8 cellular contexts compared by ENCODE assay signal in the genomic region with DNA sequence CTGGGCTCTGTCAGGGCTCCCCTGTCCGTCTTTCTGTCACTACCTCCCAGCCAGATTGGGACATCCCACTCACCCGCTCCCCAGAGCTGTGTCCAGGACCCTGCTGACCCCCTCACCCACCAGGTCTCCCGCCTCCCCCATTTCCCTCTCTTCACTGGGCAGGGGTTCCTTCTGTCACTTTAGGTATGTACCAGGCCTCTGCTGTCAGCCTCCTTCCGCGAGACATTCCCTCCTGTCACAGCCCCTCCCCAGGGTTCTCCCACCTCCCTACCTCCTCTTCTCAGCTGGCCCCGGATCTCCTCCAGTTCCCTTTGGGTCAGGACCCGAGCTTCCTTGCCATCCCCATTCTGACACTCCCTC. TPM values are rescaled to one million over a fixed set of nuclear protein-coding genes. Genes with fewer than 3 reads are reported as not detected.
DNase-seq lines count a peak whose midpoint lies in the region; ATAC-seq, FAIRE-seq and TF ChIP-seq lines count a peak whose summit lies in the region.

No MANE protein-coding gene starts in this region.

- TF ChIP-seq RAD21 in SK-N-SH (IDR thresholded peaks at IDR 0.05; ENCODE audit: low read length) = no peak

- no peaks in the 10 kb centered on the region for H3K9me3 ChIP-seq in SK-N-SH
- no peaks in the 10 kb centered on the region for H3K9me3 ChIP-seq in keratinocyte (ENCODE audit: control insufficient read depth, low read depth, low read length)
- no peaks in the 10 kb centered on the region for H3K9me3 ChIP-seq in stomach smooth muscle (ENCODE audit: control insufficient read depth in 2 of 2, low read length in 2 of 2)

- H3K9me1 ChIP-seq in keratinocyte (ENCODE audit: control insufficient read depth, extremely low read depth, insufficient read depth, low read length) = peaks cover 2% of the 10 kb centered on the region

- H3K4me3 ChIP-seq in SK-N-SH (ENCODE audit: low read depth in 2 of 2, low read length in 1 of 2) (peak overlapping the region; percentile 74 to 87), keratinocyte (ENCODE audit: control insufficient read depth in 2 of 3, extremely low read depth in 1 of 3, insufficient read depth in 2 of 3, low read depth in 1 of 3, low read length in 3 of 3) (peak overlapping the region; percentile 85 to 88 (median 85)), stomach smooth muscle (ENCODE audit: low read length in 2 of 2) (peak overlapping the region; percentile 84 to 94)

- peak overlapping the region; percentile 97 for H3K4me2 ChIP-seq in SK-N-SH
- H3K4me2 ChIP-seq in keratinocyte (ENCODE audit: control insufficient read depth, extremely low read depth, insufficient read depth, low read depth, low read length) = peak overlapping the region; percentile 93

- H4K20me1 ChIP-seq in SK-N-SH (ENCODE audit: insufficient read depth) = no peaks in the 10 kb centered on the region
- no peaks in the 10 kb centered on the region for H4K20me1 ChIP-seq in keratinocyte (ENCODE audit: control insufficient read depth, extremely low read depth, insufficient read depth, low read length)

- H3K79me2 ChIP-seq in SK-N-SH (ENCODE audit: insufficient read depth) = peaks cover 32% of the 10 kb centered on the region
- peaks cover 23% of the 10 kb centered on the region for H3K79me2 ChIP-seq in keratinocyte (ENCODE audit: control insufficient read depth, insufficient read depth, low read length)

- H3K27me3 ChIP-seq in SK-N-SH (ENCODE audit: insufficient read depth) (no peaks in the 10 kb centered on the region), keratinocyte (ENCODE audit: control insufficient read depth, extremely low read depth, insufficient read depth, low read length) (no peaks in the 10 kb centered on the region), stomach smooth muscle (ENCODE audit: control insufficient read depth in 1 of 2, insufficient read depth in 2 of 2, low read length in 2 of 2) (no peaks in the 10 kb centered on the region)

- 2% methylated on average over 7 of the region's 7 CpGs for WGBS in SK-N-SH (ENCODE audit: low lambda C conversion rate)

- no peak for TF ChIP-seq EP300 in SK-N-SH (IDR thresholded peaks at IDR 0.05; ENCODE audit: borderline replicate concordance in 1 of 2, low read depth in 1 of 2, low read length in 1 of 2)

- DNase-seq in SK-N-SH = no peak
- no peak for DNase-seq in activated naive CD8-positive, alpha-beta T cell treated with anti-CD3 and anti-CD28 coated beads for 36 hours
- DNase-seq in keratinocyte (ENCODE audit: low read depth, low spot score) = no peak
- no peak for DNase-seq in GM20000 (ENCODE audit: low spot score)
- no peak for DNase-seq in COLO829 (ENCODE audit: low spot score)
- DNase-seq in NCI-H1105 treated with DMSO at 0.1 percent for 48 hours (lab: John Stamatoyannopoulos, UW) = no peak

- ATAC-seq in SK-N-SH treated with all-trans-retinoic acid at 6 μM for 48 hours = no peak

- H3K4me3 Mint-ChIP-seq in activated naive CD8-positive, alpha-beta T cell treated with anti-CD3 and anti-CD28 coated beads for 36 hours = peak overlapping the region; percentile 98

- peaks cover 13 to 22% of the 10 kb centered on the region in 2 experiments for H3K36me3 ChIP-seq in SK-N-SH (replicated peaks in 1 of 2; ENCODE audit: control insufficient read depth in 1 of 2, insufficient read depth in 2 of 2, low read length in 1 of 2)
- peaks cover 10 to 11% of the 10 kb centered on the region in 2 experiments for H3K36me3 ChIP-seq in keratinocyte (ENCODE audit: control insufficient read depth in 2 of 2, extremely low read depth in 1 of 2, insufficient read depth in 2 of 2, low read length in 2 of 2)
- H3K36me3 ChIP-seq in stomach smooth muscle (ENCODE audit: control insufficient read depth in 2 of 2, insufficient read depth in 2 of 2, low read length in 2 of 2) = peaks cover 7 to 13% of the 10 kb centered on the region in 2 donors

- H3K9ac ChIP-seq in SK-N-SH (peak overlapping the region; percentile 79), keratinocyte (ENCODE audit: control insufficient read depth, extremely low read depth, insufficient read depth, low read length) (peak overlapping the region; percentile 85), stomach smooth muscle (ENCODE audit: low read length in 2 of 2) (peak overlapping the region; percentile 88 to 90)

- H3K36me3 Mint-ChIP-seq in activated naive CD8-positive, alpha-beta T cell treated with anti-CD3 and anti-CD28 coated beads for 36 hours = peaks cover 39% of the 10 kb centered on the region

- H3K4me1 ChIP-seq in SK-N-SH (ENCODE audit: control insufficient read depth in 1 of 2, insufficient read depth in 2 of 2, low read depth in 1 of 2, low read length in 1 of 2) = peaks cover 16 to 20% of the 10 kb centered on the region in 2 experiments; a peak in 3 of 4 replicates
- H3K4me1 ChIP-seq in keratinocyte (ENCODE audit: control insufficient read depth, extremely low read depth, insufficient read depth, low read length) = peaks cover 20% of the 10 kb centered on the region
- H3K4me1 ChIP-seq in stomach smooth muscle (ENCODE audit: control insufficient read depth, insufficient read depth, low read length) = peaks cover 34% of the 10 kb centered on the region

- H3F3A ChIP-seq in SK-N-SH (replicated peaks; ENCODE audit: insufficient read depth) = peaks cover 3% of the 10 kb centered on the region

- H3K27ac ChIP-seq in SK-N-SH (ENCODE audit: low read depth in 2 of 2, low read length in 1 of 2) (peak overlapping the region in 1 of 2 experiments; percentile 73; a peak in 2 of 4 replicates), keratinocyte (ENCODE audit: control insufficient read depth, insufficient read depth, low read length) (peak overlapping the region; percentile 65), stomach smooth muscle (ENCODE audit: low read length) (peak overlapping the region; percentile 90)

- POLR2A ChIA-PET in SK-N-SH (lab: Yijun Ruan, JAX) = interaction anchor here (0.9 to 1.6 kb wide), 3 partner anchors 15 to 299 kb away, joined by 3 to 4 read pairs (median 3); partner anchors contain the start of gene EXOSC3

- H3K9me2 ChIP-seq in SK-N-SH = no peaks in the 10 kb centered on the region

- H3K9me3 Mint-ChIP-seq in activated naive CD8-positive, alpha-beta T cell treated with anti-CD3 and anti-CD28 coated beads for 36 hours = no peaks in the 10 kb centered on the region

- H3K27me3 Mint-ChIP-seq in activated naive CD8-positive, alpha-beta T cell treated with anti-CD3 and anti-CD28 coated beads for 36 hours = peaks cover 9% of the 10 kb centered on the region

- TF ChIP-seq CTCF in SK-N-SH (IDR thresholded peaks at IDR 0.05) (no peak), keratinocyte (optimal IDR thresholded peaks at IDR 0.05 in 1 of 3, IDR thresholded peaks at IDR 0.05 in 1 of 3, conservative IDR thresholded peaks at IDR 0.05 in 1 of 3; ENCODE audit: extremely low read depth in 1 of 3, insufficient read depth in 2 of 3, low read length in 3 of 3) (no peak), GM20000 (IDR thresholded peaks at IDR 0.05; ENCODE audit: extremely low read depth, missing control alignments) (no peak)

- H2AFZ ChIP-seq in SK-N-SH (ENCODE audit: low read depth) (peak overlapping the region; percentile 96; the same call in 1 of the 2 replicates), keratinocyte (ENCODE audit: control insufficient read depth, low read length) (peak overlapping the region; percentile 88)

- no peak for FAIRE-seq in keratinocyte (lab: Jason Lieb, UNC)

- dilution Hi-C loops in keratinocyte (cut with MboI; ENCODE audit: extremely low pct_ligation_motif_present, low sequenced_read_pairs) = loop anchor here (25.0 kb wide), 1 partner anchor 101 kb away; the partner anchor contains the start of genes FBXO10 and TOMM5

- CTCF ChIA-PET in SK-N-SH (lab: Yijun Ruan, JAX) = interaction anchor here (0.7 to 1.8 kb wide), 4 partner anchors 71 to 358 kb away, joined by 3 to 5 read pairs (median 3); partner anchors contain the start of gene TOMM5

- peaks cover 35% of the 10 kb centered on the region for H3K4me1 Mint-ChIP-seq in activated naive CD8-positive, alpha-beta T cell treated with anti-CD3 and anti-CD28 coated beads for 36 hours

- H3K27ac Mint-ChIP-seq in activated naive CD8-positive, alpha-beta T cell treated with anti-CD3 and anti-CD28 coated beads for 36 hours = peak overlapping the region; percentile 90

TF ChIP-seq in SK-N-SH, 30 proteins besides CTCF, POLR2A, EP300 and RAD21:
- TF ChIP-seq EZH2phosphoT487 (IDR thresholded peaks at IDR 0.05; ENCODE audit: borderline replicate concordance, low read depth) (no peak), JUND (IDR thresholded peaks at IDR 0.05) (no peak)
TF ChIP-seq in SK-N-SH: peak in this region for 0.

TF ChIP-seq in SK-N-SH treated with all-trans-retinoic acid at 6 μM for 48 hours, 23 proteins besides CTCF, POLR2A, EP300 and RAD21 (continues in another document):
- TF ChIP-seq ZC3H10 (CRISPR knock-in tag; IDR thresholded peaks at IDR 0.05) = no peak
- no peak for TF ChIP-seq ARNTL (CRISPR knock-in tag; IDR thresholded peaks at IDR 0.05; ENCODE audit: borderline replicate concordance, low read depth)
- no peak for TF ChIP-seq ESRRG (CRISPR knock-in tag; IDR thresholded peaks at IDR 0.05)
- no peak for TF ChIP-seq ZNF565 (CRISPR knock-in tag; conservative IDR thresholded peaks at IDR 0.05; ENCODE audit: low read depth)

RNA-seq across cellular contexts. Expression of gene POLR1E, which starts 0.5 kb away (rescaled TPM):
- 38.8 and 42.1 TPM in 2 replicates for polyA plus RNA-seq in SK-N-SH (2012; rRNA removed)
- 41.5 and 42.1 TPM in 2 replicates for polyA plus RNA-seq in SK-N-SH (2012; cell fraction: cytosol; rRNA removed)
- 15.6 and 21.9 TPM in 2 replicates for polyA plus RNA-seq in SK-N-SH (2012; cell fraction: nucleus; rRNA removed)
- total RNA-seq in activated naive CD8-positive, alpha-beta T cell treated with anti-CD3 and anti-CD28 coated beads for 36 hours = 10 to 100 TPM; 78.7 to 79.8 TPM
- polyA plus RNA-seq in keratinocyte = 31.8 to 44.4 TPM (median 39.9 TPM) in 3 replicates
- polyA plus RNA-seq in keratinocyte (2011; ENCODE audit: low read depth) = 16.6 TPM
- polyA plus RNA-seq in keratinocyte (2011; cell fraction: cytosol; rRNA removed) = 31.3 and 39.2 TPM in 2 replicates
- polyA plus RNA-seq in keratinocyte (2011; cell fraction: nucleus; rRNA removed) = 35.0 and 36.3 TPM in 2 replicates
- polyA plus RNA-seq in keratinocyte (2012; ENCODE audit: low replicate concordance) = 14.2 and 31.6 TPM in 2 replicates
- polyA minus RNA-seq in keratinocyte = 17.7 to 38.9 TPM (median 22.4 TPM) in 3 replicates
- polyA minus RNA-seq in keratinocyte (2011; cell fraction: cytosol; rRNA and poly(A)+ RNA removed) = 18.4 TPM
- polyA minus RNA-seq in keratinocyte (2011; cell fraction: nucleus; rRNA and poly(A)+ RNA removed) = 14.5 and 25.7 TPM in 2 replicates

RNA-seq across cellular contexts. Expression of gene ZBTB5, which starts 21.0 kb away (rescaled TPM):
- polyA plus RNA-seq in SK-N-SH (2012; rRNA removed) = 6.3 and 9.6 TPM in 2 replicates
- polyA plus RNA-seq in SK-N-SH (2012; cell fraction: cytosol; rRNA removed) = 4.8 and 5.8 TPM in 2 replicates
- 13.3 and 18.3 TPM in 2 replicates for polyA plus RNA-seq in SK-N-SH (2012; cell fraction: nucleus; rRNA removed)
- total RNA-seq in activated naive CD8-positive, alpha-beta T cell treated with anti-CD3 and anti-CD28 coated beads for 36 hours = 1 to 10 TPM; 7.0 to 7.6 TPM
- 10.2 to 14.5 TPM (median 12.6 TPM) in 3 replicates for polyA plus RNA-seq in keratinocyte
- 2.4 TPM for polyA plus RNA-seq in keratinocyte (2011; ENCODE audit: low read depth)
- 4.3 and 6.6 TPM in 2 replicates for polyA plus RNA-seq in keratinocyte (2011; cell fraction: cytosol; rRNA removed)
- 26.9 and 29.8 TPM in 2 replicates for polyA plus RNA-seq in keratinocyte (2011; cell fraction: nucleus; rRNA removed)
- polyA plus RNA-seq in keratinocyte (2012; ENCODE audit: low replicate concordance) = 5.5 and 8.6 TPM in 2 replicates
- 11.8 to 26.2 TPM (median 22.9 TPM) in 3 replicates for polyA minus RNA-seq in keratinocyte
- 7.5 TPM for polyA minus RNA-seq in keratinocyte (2011; cell fraction: cytosol; rRNA and poly(A)+ RNA removed)
- polyA minus RNA-seq in keratinocyte (2011; cell fraction: nucleus; rRNA and poly(A)+ RNA removed) = 15.3 and 22.6 TPM in 2 replicates
